1 cellular context compared by ENCODE assay signal in genomic region chr7:102295346-102296178, GRCh38.
TF ChIP-seq lines count a peak whose summit lies in the region.

No MANE protein-coding gene starts in this region.

TF ChIP-seq in GM23338, 12 proteins besides CTCF, POLR2A, EP300 and RAD21 (continued from another document):
- TF ChIP-seq REST (IDR thresholded peaks at IDR 0.05; ENCODE audit: unreplicated experiment) (no peak), EZH2 (IDR thresholded peaks at IDR 0.05; ENCODE audit: low read depth, unreplicated experiment) (no peak), CREB1 (CRISPR knock-in tag; IDR thresholded peaks at IDR 0.05; ENCODE audit: low read depth) (no peak), POLR2AphosphoS5 (IDR thresholded peaks at IDR 0.05; ENCODE audit: low read depth) (no peak), ZNF114 (CRISPR knock-in tag; IDR thresholded peaks at IDR 0.05) (no peak), EZH2phosphoT487 (IDR thresholded peaks at IDR 0.05; ENCODE audit: unreplicated experiment) (no peak), ZNF331 (CRISPR knock-in tag; IDR thresholded peaks at IDR 0.05; ENCODE audit: low read depth) (no peak), ZNF462 (CRISPR knock-in tag; IDR thresholded peaks at IDR 0.05) (no peak)
